6 cellular contexts compared by ENCODE assay signal in the genomic region with DNA sequence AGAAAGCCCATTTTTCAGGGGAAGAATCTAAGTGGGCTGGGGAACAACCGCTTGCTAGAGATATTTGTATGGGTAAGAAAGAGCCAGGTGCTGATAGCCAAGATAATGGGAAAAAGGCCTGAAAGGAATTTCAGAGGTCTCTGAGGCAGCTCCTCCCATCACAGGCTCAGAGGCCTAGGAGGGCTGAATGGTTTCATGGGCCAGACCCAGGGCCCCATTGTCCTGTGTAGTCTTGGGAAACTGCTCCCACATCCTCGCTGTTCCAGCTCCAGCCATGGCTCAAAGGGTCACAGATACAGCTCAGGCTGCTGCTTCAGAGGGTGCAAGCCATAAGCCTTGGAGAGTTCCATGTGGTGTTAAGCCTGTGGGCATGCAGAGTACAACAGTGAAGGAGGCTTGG.
"Had no signal": no experiment of that assay in that cellular context is flagged by ENCODE, and none has a peak within 500 bp of the region (broad histone marks: within the 10 kb centered on the region; RNA-seq: fewer than 3 reads in every experiment).

No MANE protein-coding gene starts in this region.

- H3K4me1 Mint-ChIP-seq: IgD-negative memory B cell had no signal

- DNase-seq: IMR-90, KBM-7 had no signal

- H3K4me3 Mint-ChIP-seq: IgD-negative memory B cell had no signal

- H3K4me3 ChIP-seq: K562 had no signal

- ATAC-seq: HepG2, K562 had no signal

- H3K27me3 Mint-ChIP-seq: IgD-negative memory B cell had no signal

- H3K27ac ChIP-seq: HL-60 had no signal

- H3K27ac Mint-ChIP-seq: IgD-negative memory B cell had no signal

- H3K36me3 Mint-ChIP-seq: IgD-negative memory B cell had no signal
